In genomic region chr7:65239707-65240352, GRCh38 we compare ENCODE assay signal across 8 cellular contexts.
DNase-seq lines count a peak whose midpoint lies in the region; ATAC-seq, FAIRE-seq and TF ChIP-seq lines count a peak whose summit lies in the region.

No MANE protein-coding gene starts in this region.

- FAIRE-seq in urothelium cell line (lab: Jason Lieb, UNC), result no peak

- WGBS in lung, 2 donors, result 1 to 2% methylated on average over 39 to 52 of the region's 52 CpGs

- no peak for TF ChIP-seq CTCF in lung (IDR thresholded peaks at IDR 0.05; ENCODE audit: control extremely low read depth, extremely low read depth)

- H3K4me3 ChIP-seq in lung, result peak overlapping the region; percentile 41

- DNase-seq in DMS53 (lab: John Stamatoyannopoulos, UW) (peak; percentile 83), NCI-H345 (lab: John Stamatoyannopoulos, UW) (peak; percentile 54), cerebellum (ENCODE audit: low spot score) (peak; percentile 56), lung (ENCODE audit: low spot score) (peak; percentile 48), urothelium cell line (ENCODE audit: low spot score) (peak; percentile 78)
- no peak for DNase-seq in activated CD4-positive, alpha-beta T cell treated with anti-CD3 and anti-CD28 coated beads for 48 hours

- no peaks in the 10 kb centered on the region for H3K27me3 ChIP-seq in lung (ENCODE audit: control insufficient read depth, insufficient read depth)

- no peaks in the 10 kb centered on the region for H3K36me3 ChIP-seq in lung (ENCODE audit: control insufficient read depth in 2 of 2, insufficient read depth in 2 of 2, low read length in 2 of 2)

- ATAC-seq in lung (ENCODE audit: insufficient read depth, low FRiP score) (peak; percentile 71), HG02938 (IDR thresholded peaks at IDR 0.05; ENCODE audit: unreplicated experiment) (no peak), HG02798 (IDR thresholded peaks at IDR 0.05; ENCODE audit: poor library complexity, unreplicated experiment) (no peak)

- peaks cover 0 to 6% of the 10 kb centered on the region in 2 donors for H3K4me1 ChIP-seq in lung (ENCODE audit: control insufficient read depth in 2 of 2, insufficient read depth in 2 of 2, low read length in 2 of 2)

- H3K27ac ChIP-seq in lung (ENCODE audit: low read depth in 1 of 2, low read length in 1 of 2), result peak overlapping the region in 1 of 2 donors; percentile 23

- peaks cover 0 to 7% of the 10 kb centered on the region in 2 donors for H3K9me3 ChIP-seq in lung (ENCODE audit: control insufficient read depth in 2 of 2, insufficient read depth in 1 of 2, low read length in 1 of 2)
